7 cellular contexts compared by ENCODE assay signal in the genomic region with DNA sequence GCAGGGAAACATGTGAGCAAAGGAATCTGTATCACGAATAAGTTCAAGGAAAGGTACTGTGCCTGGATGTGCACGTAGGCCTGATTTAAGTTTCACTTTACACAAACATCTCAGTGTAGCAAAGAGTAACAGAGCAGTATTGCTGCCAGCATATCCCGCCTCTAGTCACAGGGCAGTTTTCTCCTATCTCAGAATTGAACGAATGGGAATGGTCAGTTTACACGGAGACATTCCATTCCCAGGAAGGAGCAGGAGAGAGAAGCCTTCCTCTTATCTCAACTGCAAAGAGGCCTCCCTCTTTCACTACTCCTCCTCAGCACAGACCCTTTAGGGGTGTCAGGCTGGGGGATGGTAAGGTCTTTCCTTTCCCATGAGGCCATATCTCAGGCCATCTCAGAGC. TPM values are rescaled to one million over a fixed set of nuclear protein-coding genes. Genes with fewer than 3 reads are reported as not detected.
A peak's percentile ranks its signal among the peaks of the same experiment; 100 is the strongest.
DNase-seq lines count a peak whose midpoint lies in the region; ATAC-seq, FAIRE-seq and TF ChIP-seq lines count a peak whose summit lies in the region.
"Not testable (repeated sequence)": the region's sequence is repeated elsewhere in the genome, so short reads cannot be mapped to it uniquely, and the experiment has no call there.

No MANE protein-coding gene starts in this region.

- TF ChIP-seq CTCF in K562 (IDR thresholded peaks at IDR 0.05 in 2 of 3, conservative IDR thresholded peaks at IDR 0.05 in 1 of 3; ENCODE audit: insufficient read depth in 2 of 3, low read depth in 1 of 3, low read length in 3 of 3); fibroblast of lung (conservative IDR thresholded peaks at IDR 0.05 in 1 of 2, IDR thresholded peaks at IDR 0.05 in 1 of 2; ENCODE audit: low read depth in 1 of 2, low read length in 2 of 2); neural crest cell (conservative IDR thresholded peaks at IDR 0.05); sigmoid colon (IDR thresholded peaks at IDR 0.05): not testable (repeated sequence)

- peak overlapping the region; percentile 82 for H2AFZ ChIP-seq in K562 (ENCODE audit: low read depth, low read length)
- peak overlapping the region; percentile 47 for H2AFZ ChIP-seq in fibroblast of lung (ENCODE audit: low read length)

- H3K9me3 Mint-ChIP-seq in neural crest cell = not testable (repeated sequence)

- DNase-seq in T-helper 17 cell; fibroblast of lung (ENCODE audit: low read depth in 2 of 2); neural crest cell (ENCODE audit: low read depth, low spot score); sigmoid colon: not testable (repeated sequence)
- DNase-seq in K562 (ENCODE audit: extremely low read depth in 1 of 4, low spot score in 3 of 4) = peak in 1 of 4 experiments; percentile 39
- peak; percentile 26 for DNase-seq in left kidney (ENCODE audit: low read depth, low spot score)

- H3K27ac Mint-ChIP-seq in T-helper 17 cell = peak overlapping the region; percentile 86
- H3K27ac Mint-ChIP-seq in neural crest cell (ENCODE audit: unreplicated experiment) = not testable (repeated sequence)

- TF ChIP-seq POLR2A in K562 (conservative IDR thresholded peaks at IDR 0.05); sigmoid colon (IDR thresholded peaks at IDR 0.05): not testable (repeated sequence)

- POLR2A ChIA-PET in K562 (lab: Yijun Ruan, JAX) = not testable (repeated sequence)

- in situ Hi-C loops in K562 (cut with MboI) = not testable (repeated sequence)

- WGBS in K562 (ENCODE audit: insufficient coverage, low coverage, missing lambda C conversion rate) = 5% methylated on average over 5 of the region's 5 CpGs
- WGBS in sigmoid colon, 2 donors = 59 to 63% methylated on average over 5 of the region's 5 CpGs

- CTCF ChIA-PET in K562 (lab: Yijun Ruan, JAX; ENCODE audit: low intra/inter-chr PET ratio) = interaction anchor here (1.9 kb wide), 1 partner anchor 164 kb away, joined by 12 read pairs; no protein-coding TSS in a partner anchor

- H3K27me3 ChIP-seq in HUES6 (ENCODE audit: control insufficient read depth, insufficient read depth, low read length); K562 (ENCODE audit: control insufficient read depth in 2 of 2, insufficient read depth in 2 of 2, low read length in 2 of 2); fibroblast of lung (ENCODE audit: control insufficient read depth, insufficient read depth, low read length); sigmoid colon: not testable (repeated sequence)

- not testable (repeated sequence) for H3K4me3 Mint-ChIP-seq in T-helper 17 cell
- H3K4me3 Mint-ChIP-seq in neural crest cell = peak overlapping the region; percentile 89

- not testable (repeated sequence) for H3K79me2 ChIP-seq in K562 (ENCODE audit: control insufficient read depth, insufficient read depth, low read length); fibroblast of lung (ENCODE audit: control insufficient read depth, insufficient read depth, low read length)

- ATAC-seq in T-helper 17 cell, K562: not testable (repeated sequence)

- intact Hi-C loops in K562 (cut with micrococcal nuclease); sigmoid colon (cut with DNase I): not testable (repeated sequence)

- H3K4me1 Mint-ChIP-seq in T-helper 17 cell (peaks cover 10% of the 10 kb centered on the region), neural crest cell (peaks cover 36% of the 10 kb centered on the region)

- H3K9me1 ChIP-seq in K562 (ENCODE audit: control insufficient read depth, insufficient read depth, low read length) = not testable (repeated sequence)

- not testable (repeated sequence) for H3K4me3 ChIP-seq in HUES6 (ENCODE audit: low read depth, low read length); K562; fibroblast of lung (replicated peaks in 1 of 4; ENCODE audit: control extremely low read depth in 1 of 4, insufficient read depth in 1 of 4, low read depth in 3 of 4, low read length in 4 of 4); sigmoid colon

- peak overlapping the region; percentile 78 for H3K4me2 ChIP-seq in K562 (ENCODE audit: insufficient read depth, low read length)
- H3K4me2 ChIP-seq in fibroblast of lung (ENCODE audit: extremely low read depth, insufficient read depth, low read length) = not testable (repeated sequence)

- not testable (repeated sequence) for TF ChIP-seq EP300 in K562 (IDR thresholded peaks at IDR 0.05; ENCODE audit: low read length); sigmoid colon (IDR thresholded peaks at IDR 0.05)

- not testable (repeated sequence) for BruUV-seq in K562 (replicated peaks; lab: Mats Ljungman, UMichigan)

- H3K9ac ChIP-seq in HUES6 (ENCODE audit: low read length) (peak overlapping the region; percentile 19), K562 (ENCODE audit: insufficient read depth in 1 of 2, low read depth in 2 of 2, low read length in 2 of 2) (peak overlapping the region in 1 of 2 experiments; percentile 48; a peak in 3 of 4 replicates)
- H3K9ac ChIP-seq in fibroblast of lung (ENCODE audit: insufficient read depth, low read length) = not testable (repeated sequence)

- not testable (repeated sequence) for H3K36me3 Mint-ChIP-seq in T-helper 17 cell (ENCODE audit: low read depth); neural crest cell (ENCODE audit: low read depth)

- FAIRE-seq in K562 (lab: Jason Lieb, UNC) = not testable (repeated sequence)

- H3K9me3 ChIP-seq in HUES6 (ENCODE audit: control insufficient read depth, insufficient read depth, low read depth, low read length); T-helper 17 cell (ENCODE audit: control insufficient read depth, low read length, poor library complexity, severe bottlenecking); K562 (replicated peaks; ENCODE audit: control insufficient read depth, insufficient read depth, low read depth, low read length); fibroblast of lung (ENCODE audit: control insufficient read depth, insufficient read depth, low read depth, low read length); sigmoid colon: not testable (repeated sequence)

- H4K20me1 ChIP-seq in K562 (replicated peaks; ENCODE audit: control insufficient read depth, insufficient read depth, low read length); fibroblast of lung (ENCODE audit: control insufficient read depth, extremely low read depth, insufficient read depth, low read length): not testable (repeated sequence)

- not testable (repeated sequence) for H3K36me3 ChIP-seq in HUES6 (ENCODE audit: control insufficient read depth, insufficient read depth, low read length); K562 (ENCODE audit: control insufficient read depth, insufficient read depth, low read length); fibroblast of lung (ENCODE audit: control insufficient read depth, insufficient read depth, low read length); sigmoid colon

- TF ChIP-seq RAD21 in K562 (CRISPR knock-in tag; conservative IDR thresholded peaks at IDR 0.05 in 1 of 2, IDR thresholded peaks at IDR 0.05 in 1 of 2) = not testable (repeated sequence)

- peaks cover 28% of the 10 kb centered on the region for H3K4me1 ChIP-seq in HUES6 (ENCODE audit: control insufficient read depth, insufficient read depth, low read length)
- H3K4me1 ChIP-seq in K562 (replicated peaks in 1 of 2; ENCODE audit: control insufficient read depth in 2 of 2, insufficient read depth in 2 of 2, low read length in 2 of 2) = peaks cover 45 to 48% of the 10 kb centered on the region in 2 experiments
- H3K4me1 ChIP-seq in fibroblast of lung (ENCODE audit: control insufficient read depth, extremely low read depth, insufficient read depth, low read length) = not testable (repeated sequence)
- peaks cover 0 to 34% (median 29%) of the 10 kb centered on the region in 4 donors for H3K4me1 ChIP-seq in sigmoid colon

- H3K27ac ChIP-seq in HUES6 (ENCODE audit: low read depth, low read length); fibroblast of lung (ENCODE audit: insufficient read depth, low read length): not testable (repeated sequence)
- peak overlapping the region; percentile 96 for H3K27ac ChIP-seq in K562 (ENCODE audit: extremely low read depth, low read depth, low read length)
- H3K27ac ChIP-seq in sigmoid colon = peak overlapping the region; percentile 90 to 99 (median 96)

- H3K27me3 Mint-ChIP-seq in T-helper 17 cell; neural crest cell (ENCODE audit: low read depth): not testable (repeated sequence)

RNA-seq across cellular contexts. Expression of gene ZNF846, which starts 21.0 kb away (rescaled TPM):
- total RNA-seq in T-helper 17 cell = 10 to 100 TPM in 1 of 2 donors, 1 to 10 TPM in 1; 3.9 to 12.0 TPM
- total RNA-seq in K562 (2011; cell fraction: chromatin; rRNA removed; ENCODE audit: low replicate concordance) = 16.6 and 37.0 TPM in 2 replicates
- 12.7 and 14.3 TPM in 2 replicates for total RNA-seq in K562 (2011; cell fraction: nucleolus; rRNA removed)
- 18.8 and 24.1 TPM in 2 replicates for total RNA-seq in K562 (2011; cell fraction: nucleoplasm; rRNA removed)
- 4.5 and 5.2 TPM in 2 replicates for total RNA-seq in K562 (2014; rRNA removed)
- 8.5 and 8.6 TPM in 2 replicates for total RNA-seq in K562 (2014; rRNA removed; fragmentation: Illumina TruSeq; extraction: Trizol)
- total RNA-seq in K562 (2015; rRNA removed; fragmentation: Illumina TruSeq; extraction: Trizol) = 6.8 and 8.7 TPM in 2 replicates
- 5.1 and 7.8 TPM in 2 replicates for total RNA-seq in K562 (2021)
- polyA plus RNA-seq in K562 (2011; rRNA removed) = 6.0 and 8.5 TPM in 2 replicates
- 3.3 and 4.8 TPM in 2 replicates for polyA plus RNA-seq in K562 (2011; cell fraction: cytosol; rRNA removed)
- polyA plus RNA-seq in K562 (2011; cell fraction: nucleus; rRNA removed) = 8.7 and 13.1 TPM in 2 replicates
- polyA plus RNA-seq in K562 (2012) = 7.9 and 10.4 TPM in 2 replicates
- 6.2 and 6.8 TPM in 2 replicates for polyA plus RNA-seq in K562 (2014; fragmentation: Illumina TruSeq; extraction: Trizol)
- polyA plus RNA-seq in K562 (2014; fragmentation: Nextera tagmentation; extraction: Ambion mirVana) = 1 to 10 TPM; 4.1 to 4.5 TPM
- 8.6 and 11.1 TPM in 2 replicates for polyA plus RNA-seq in K562 (2014; rRNA removed)
- 9.9 and 11.9 TPM in 2 replicates for polyA minus RNA-seq in K562 (2011; rRNA and poly(A)+ RNA removed)
- polyA minus RNA-seq in K562 (2011; cell fraction: cytosol; rRNA and poly(A)+ RNA removed) = 2.0 and 4.5 TPM in 2 replicates
- polyA minus RNA-seq in K562 (2011; cell fraction: nucleus; rRNA and poly(A)+ RNA removed) = 9.2 and 10.4 TPM in 2 replicates
- 11.8 and 20.8 TPM in 2 replicates for total RNA-seq in fibroblast of lung
- polyA plus RNA-seq in fibroblast of lung = 6.2 and 7.4 TPM in 2 replicates
- 4.8 and 5.6 TPM in 2 replicates for polyA plus RNA-seq in fibroblast of lung (2012)
- 1.7 and 5.7 TPM in 2 replicates for polyA minus RNA-seq in fibroblast of lung (ENCODE audit: low replicate concordance)
- 7.6 and 11.0 TPM in 2 replicates for total RNA-seq in neural crest cell
- 10 to 100 TPM; 15.8 to 48.7 (median 23.7) TPM for total RNA-seq in sigmoid colon
- 1 to 10 TPM; 3.6 to 6.7 (median 4.6) TPM for polyA plus RNA-seq in sigmoid colon

RNA-seq across cellular contexts. Expression of gene FBXL12, which starts 29.3 kb away (rescaled TPM):
- total RNA-seq in T-helper 17 cell (10 to 100 TPM; 33.5 to 34.4 TPM), K562 (2014; rRNA removed) (28.4 and 36.6 TPM in 2 replicates), K562 (2014; rRNA removed; fragmentation: Illumina TruSeq; extraction: Trizol) (11.8 and 12.8 TPM in 2 replicates), K562 (2015; rRNA removed; fragmentation: Illumina TruSeq; extraction: Trizol) (20.0 and 20.1 TPM in 2 replicates), K562 (2021) (37.1 and 37.7 TPM in 2 replicates), fibroblast of lung (13.9 and 23.1 TPM in 2 replicates), neural crest cell (32.7 and 33.1 TPM in 2 replicates), sigmoid colon (10 to 100 TPM; 18.3 to 31.9 (median 26.6) TPM)
- 51.6 and 99.0 TPM in 2 replicates for total RNA-seq in K562 (2011; cell fraction: chromatin; rRNA removed; ENCODE audit: low replicate concordance)
- 82.6 and 111 TPM in 2 replicates for total RNA-seq in K562 (2011; cell fraction: nucleolus; rRNA removed)
- total RNA-seq in K562 (2011; cell fraction: nucleoplasm; rRNA removed) = 71.9 and 76.0 TPM in 2 replicates
- polyA plus RNA-seq in K562 (2011; rRNA removed) (27.1 and 34.2 TPM in 2 replicates), K562 (2014; fragmentation: Illumina TruSeq; extraction: Trizol) (26.5 and 37.4 TPM in 2 replicates), K562 (2014; fragmentation: Nextera tagmentation; extraction: Ambion mirVana) (1 to 10 TPM; 2.7 to 3.9 TPM), K562 (2014; rRNA removed) (39.8 and 40.5 TPM in 2 replicates), fibroblast of lung (20.3 and 20.7 TPM in 2 replicates), sigmoid colon (10 to 100 TPM; 14.8 to 22.4 (median 18.6) TPM)
- 35.0 and 92.1 TPM in 2 replicates for polyA plus RNA-seq in K562 (2011; cell fraction: cytosol; rRNA removed)
- polyA plus RNA-seq in K562 (2011; cell fraction: nucleus; rRNA removed) = 50.1 and 90.2 TPM in 2 replicates
- 28.2 and 35.5 TPM in 2 replicates for polyA plus RNA-seq in K562 (2012)
- 9.5 and 11.8 TPM in 2 replicates for polyA minus RNA-seq in K562 (2011; rRNA and poly(A)+ RNA removed)
- polyA minus RNA-seq in K562 (2011; cell fraction: cytosol; rRNA and poly(A)+ RNA removed) = 18.6 and 19.3 TPM in 2 replicates
- 32.0 and 33.4 TPM in 2 replicates for polyA minus RNA-seq in K562 (2011; cell fraction: nucleus; rRNA and poly(A)+ RNA removed)
- polyA plus RNA-seq in fibroblast of lung (2012) = 22.1 and 23.2 TPM in 2 replicates
- polyA minus RNA-seq in fibroblast of lung (ENCODE audit: low replicate concordance) = 16.3 and 17.5 TPM in 2 replicates

RNA-seq across cellular contexts. Expression of gene UBL5, which starts 38.1 kb away (rescaled TPM):
- total RNA-seq in T-helper 17 cell = 100 to 1,000 TPM; 202 to 207 TPM
- 39.7 and 67.9 TPM in 2 replicates for total RNA-seq in K562 (2011; cell fraction: chromatin; rRNA removed; ENCODE audit: low replicate concordance)
- total RNA-seq in K562 (2011; cell fraction: nucleolus; rRNA removed) = 97.9 and 112 TPM in 2 replicates
- total RNA-seq in K562 (2011; cell fraction: nucleoplasm; rRNA removed) = 87.5 and 111 TPM in 2 replicates
- 424 and 564 TPM in 2 replicates for total RNA-seq in K562 (2014; rRNA removed)
- 465 and 492 TPM in 2 replicates for total RNA-seq in K562 (2014; rRNA removed; fragmentation: Illumina TruSeq; extraction: Trizol)
- 383 and 410 TPM in 2 replicates for total RNA-seq in K562 (2015; rRNA removed; fragmentation: Illumina TruSeq; extraction: Trizol)
- total RNA-seq in K562 (2021) = 489 and 520 TPM in 2 replicates
- polyA plus RNA-seq in K562 (2011; rRNA removed) = 833 and 989 TPM in 2 replicates
- 727 and 1,456 TPM in 2 replicates for polyA plus RNA-seq in K562 (2011; cell fraction: cytosol; rRNA removed)
- polyA plus RNA-seq in K562 (2011; cell fraction: nucleus; rRNA removed) = 352 and 598 TPM in 2 replicates
- polyA plus RNA-seq in K562 (2012) = 383 and 1,143 TPM in 2 replicates
- polyA plus RNA-seq in K562 (2014; fragmentation: Illumina TruSeq; extraction: Trizol) = 602 and 613 TPM in 2 replicates
- 1,000 to 10,000 TPM in 1 of 2 experiments, 100 to 1,000 TPM in 1; 995 to 1,140 TPM for polyA plus RNA-seq in K562 (2014; fragmentation: Nextera tagmentation; extraction: Ambion mirVana)
- polyA plus RNA-seq in K562 (2014; rRNA removed) = 1,210 and 1,266 TPM in 2 replicates
- 303 and 304 TPM in 2 replicates for polyA minus RNA-seq in K562 (2011; rRNA and poly(A)+ RNA removed)
- polyA minus RNA-seq in K562 (2011; cell fraction: cytosol; rRNA and poly(A)+ RNA removed) = 86.1 and 91.4 TPM in 2 replicates
- 33.3 and 49.1 TPM in 2 replicates for polyA minus RNA-seq in K562 (2011; cell fraction: nucleus; rRNA and poly(A)+ RNA removed)
- 151 and 154 TPM in 2 replicates for total RNA-seq in fibroblast of lung
- 1,038 and 1,336 TPM in 2 replicates for polyA plus RNA-seq in fibroblast of lung
- 594 and 704 TPM in 2 replicates for polyA plus RNA-seq in fibroblast of lung (2012)
- 55.7 and 76.6 TPM in 2 replicates for polyA minus RNA-seq in fibroblast of lung (ENCODE audit: low replicate concordance)
- 366 and 373 TPM in 2 replicates for total RNA-seq in neural crest cell
- total RNA-seq in sigmoid colon = 100 to 1,000 TPM; 518 to 900 (median 674) TPM
- 1,000 to 10,000 TPM in 2 of 3 donors, 100 to 1,000 TPM in 1; 532 to 1,128 (median 1,056) TPM for polyA plus RNA-seq in sigmoid colon

RNA-seq across cellular contexts. Expression of gene PIN1, which starts 45.5 kb away (rescaled TPM):
- total RNA-seq in T-helper 17 cell (10 to 100 TPM; 42.3 to 55.2 TPM), K562 (2014; rRNA removed) (178 and 240 TPM in 2 replicates), K562 (2014; rRNA removed; fragmentation: Illumina TruSeq; extraction: Trizol) (16.7 and 24.2 TPM in 2 replicates), K562 (2015; rRNA removed; fragmentation: Illumina TruSeq; extraction: Trizol) (55.8 and 60.9 TPM in 2 replicates), K562 (2021) (97.6 and 104 TPM in 2 replicates), fibroblast of lung (76.8 and 98.8 TPM in 2 replicates), neural crest cell (117 and 127 TPM in 2 replicates), sigmoid colon (100 to 1,000 TPM in 3 of 4 donors, 10 to 100 TPM in 1; 77.5 to 149 (median 142) TPM)
- total RNA-seq in K562 (2011; cell fraction: chromatin; rRNA removed; ENCODE audit: low replicate concordance) = 28.9 and 74.2 TPM in 2 replicates
- 53.7 and 55.2 TPM in 2 replicates for total RNA-seq in K562 (2011; cell fraction: nucleolus; rRNA removed)
- 39.3 and 42.7 TPM in 2 replicates for total RNA-seq in K562 (2011; cell fraction: nucleoplasm; rRNA removed)
- polyA plus RNA-seq in K562 (2011; rRNA removed) (42.5 and 48.1 TPM in 2 replicates), K562 (2014; fragmentation: Illumina TruSeq; extraction: Trizol) (19.6 and 58.2 TPM in 2 replicates), K562 (2014; fragmentation: Nextera tagmentation; extraction: Ambion mirVana) (1 to 10 TPM; 1.6 to 4.1 TPM), K562 (2014; rRNA removed) (131 and 180 TPM in 2 replicates), fibroblast of lung (33.4 and 54.1 TPM in 2 replicates), sigmoid colon (100 to 1,000 TPM in 2 of 3 donors, 10 to 100 TPM in 1; 87.4 to 122 (median 117) TPM)
- 72.1 and 158 TPM in 2 replicates for polyA plus RNA-seq in K562 (2011; cell fraction: cytosol; rRNA removed)
- 44.6 and 79.3 TPM in 2 replicates for polyA plus RNA-seq in K562 (2011; cell fraction: nucleus; rRNA removed)
- polyA plus RNA-seq in K562 (2012) = 74.0 and 77.2 TPM in 2 replicates
- 6.7 and 10.2 TPM in 2 replicates for polyA minus RNA-seq in K562 (2011; rRNA and poly(A)+ RNA removed)
- 21.9 and 23.9 TPM in 2 replicates for polyA minus RNA-seq in K562 (2011; cell fraction: cytosol; rRNA and poly(A)+ RNA removed)
- polyA minus RNA-seq in K562 (2011; cell fraction: nucleus; rRNA and poly(A)+ RNA removed) = 14.3 and 14.9 TPM in 2 replicates
- 72.9 and 116 TPM in 2 replicates for polyA plus RNA-seq in fibroblast of lung (2012)
- polyA minus RNA-seq in fibroblast of lung (ENCODE audit: low replicate concordance) = 10.7 and 22.7 TPM in 2 replicates
